Comparison of ENCODE assay signal across 16 cellular contexts in the genomic region with DNA sequence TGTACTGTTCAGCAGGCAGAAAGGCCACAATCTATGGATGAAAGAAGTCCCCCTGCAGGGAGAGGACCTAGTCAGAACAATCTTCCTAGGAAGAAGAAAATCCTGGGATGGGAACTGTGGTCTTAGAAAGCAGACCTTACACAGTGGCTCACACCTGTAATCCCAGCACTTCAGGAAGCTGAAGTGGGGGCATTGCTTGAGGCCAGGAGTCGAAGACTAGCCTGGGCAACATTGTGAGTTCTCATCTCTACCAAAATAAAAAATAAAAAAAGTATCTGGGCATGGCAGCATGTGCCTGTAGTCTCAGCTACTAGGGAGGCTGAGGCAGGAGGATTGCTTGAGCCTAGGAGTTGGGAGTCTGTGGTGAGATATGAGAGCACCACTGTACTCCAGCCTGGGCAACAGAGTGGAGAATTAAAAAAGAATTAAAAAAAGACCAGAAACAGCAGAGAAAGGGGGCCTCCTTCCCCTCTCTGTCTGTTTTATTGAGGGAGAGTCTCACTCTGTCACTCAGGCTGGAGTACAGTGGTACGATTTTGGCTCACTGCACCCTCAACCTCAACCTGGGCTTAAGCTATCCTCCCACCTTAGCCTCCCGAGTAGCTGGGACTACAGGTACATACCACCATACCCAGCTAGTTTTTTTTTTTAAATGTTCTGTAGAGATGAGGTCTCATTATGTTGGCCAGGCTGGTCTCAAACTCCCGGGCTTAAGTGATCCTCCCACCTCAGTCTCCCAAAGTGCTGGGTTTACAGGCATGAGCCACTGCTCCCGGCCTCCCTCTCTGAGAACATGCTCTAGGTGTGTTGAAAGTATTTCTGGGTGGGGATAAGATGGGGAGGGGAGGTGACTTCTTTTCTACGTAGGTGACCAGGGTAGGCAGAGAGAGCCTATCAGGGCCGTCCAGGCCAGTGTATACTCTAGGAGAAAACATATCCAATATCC. TPM values are rescaled to one million over a fixed set of nuclear protein-coding genes. Genes with fewer than 3 reads are reported as not detected.
DNase-seq lines count a peak whose midpoint lies in the region; ATAC-seq, FAIRE-seq and TF ChIP-seq lines count a peak whose summit lies in the region.
"Had no signal": no experiment of that assay in that cellular context is flagged by ENCODE, and none has a peak within 500 bp of the region (broad histone marks: within the 10 kb centered on the region; RNA-seq: fewer than 3 reads in every experiment).

No MANE protein-coding gene starts in this region.

- CTCF ChIA-PET in activated CD8-positive, alpha-beta memory T cell treated with anti-CD3 and anti-CD28 coated beads, Interleukin-2, amount 10 ng/mL, durations not matched to agents 7 days and 5 days (lab: Charles Lee): no interaction called here
- CTCF ChIA-PET in GM12878 (lab: Yijun Ruan, JAX): interaction anchor here (1.0 to 4.4 kb wide), 3 partner anchors 8 to 15 kb away, joined by 3 to 12 read pairs (median 7); a partner anchor contains a TSS

- TF ChIP-seq EP300 in GM12878 (IDR thresholded peaks at IDR 0.05; ENCODE audit: borderline replicate concordance in 1 of 2, control insufficient read depth in 1 of 2, low read depth in 2 of 2, low read length in 2 of 2): no peak

- H3K27me3 ChIP-seq in GM12878 (replicated peaks in 1 of 2; ENCODE audit: control insufficient read depth in 2 of 2, insufficient read depth in 2 of 2, low read length in 1 of 2) (peaks cover 0 to 1% of the 10 kb centered on the region in 2 experiments; a peak in 2 of 4 replicates), tibial artery (no peaks in the 10 kb centered on the region)

- H3K36me3 ChIP-seq in GM12878 (ENCODE audit: control insufficient read depth in 2 of 2, insufficient read depth in 2 of 2, low read length in 1 of 2): no peaks in the 10 kb centered on the region
- peaks cover 3 to 4% (median 3%) of the 10 kb centered on the region in 3 donors for H3K36me3 ChIP-seq in tibial artery

- peaks cover 1% of the 10 kb centered on the region for H3K36me3 Mint-ChIP-seq in activated CD8-positive, alpha-beta memory T cell treated with anti-CD3 and anti-CD28 coated beads, Interleukin-2, amount 10 ng/mL, durations not matched to agents 7 days and 5 days

- FAIRE-seq in GM12878 (lab: Jason Lieb, UNC): peak; percentile 35

- in situ Hi-C loops in GM12878 (cut with MboI): no loop called here

- intact Hi-C loops in GM12878 (cut with micrococcal nuclease; ENCODE audit: unreplicated experiment): no loop called here
- intact Hi-C loops in tibial artery (cut with DNase I; ENCODE audit: low total_unique reads): loop anchor here (5.0 kb wide), 1 partner anchor 163 kb away; no protein-coding TSS in a partner anchor

- POLR2A ChIA-PET in GM12878 (lab: Charles Lee): no interaction called here

- H3K9me3 ChIP-seq in GM12878 (replicated peaks; ENCODE audit: control insufficient read depth, insufficient read depth, low read length) (no peaks in the 10 kb centered on the region), tibial artery (no peaks in the 10 kb centered on the region)

- no peak overlapping the region for H3K9ac ChIP-seq in GM12878 (ENCODE audit: control insufficient read depth, insufficient read depth, low read length)

- no peak overlapping the region for H2AFZ ChIP-seq in GM12878 (ENCODE audit: control insufficient read depth, low read depth, low read length)
- H2AFZ ChIP-seq: GM23338, PC-9 had no signal

- no peak for TF ChIP-seq POLR2A in GM12878 (IDR thresholded peaks at IDR 0.05; ENCODE audit: low read depth, low read length)

- no peak overlapping the region for H3K27ac ChIP-seq in GM12878 (ENCODE audit: control insufficient read depth, insufficient read depth)
- peak overlapping the region; percentile 43 to 98 for H3K27ac ChIP-seq in tibial artery
- H3K27ac ChIP-seq: PC-9 had no signal

- no peak for ATAC-seq in activated CD8-positive, alpha-beta memory T cell treated with anti-CD3 and anti-CD28 coated beads, Interleukin-2, amount 10 ng/mL, durations not matched to agents 7 days and 5 days
- no peak for ATAC-seq in GM12878
- ATAC-seq in HG03442 (IDR thresholded peaks at IDR 0.05; ENCODE audit: unreplicated experiment): no peak
- ATAC-seq in GM18909 (IDR thresholded peaks at IDR 0.05; ENCODE audit: poor library complexity, unreplicated experiment): no peak
- ATAC-seq: GM23338, HCT116 had no signal

- SMC1A ChIA-PET in GM12878 (lab: Charles Lee; ENCODE audit: uncharacterized antibody, unreplicated experiment): interaction anchor here (1.0 kb wide), 1 partner anchor 15 kb away, joined by 4 read pairs; no protein-coding TSS in a partner anchor

- H3K4me1 Mint-ChIP-seq in activated CD8-positive, alpha-beta memory T cell treated with anti-CD3 and anti-CD28 coated beads, Interleukin-2, amount 10 ng/mL, durations not matched to agents 7 days and 5 days: peaks cover 11% of the 10 kb centered on the region

- peak; percentile 35 for DNase-seq in activated CD8-positive, alpha-beta memory T cell treated with anti-CD3 and anti-CD28 coated beads, Interleukin-2, amount 50 U/mL, for 48 hours
- no peak for DNase-seq in activated CD8-positive, alpha-beta memory T cell treated with anti-CD3 and anti-CD28 coated beads, Interleukin-2, amount 10 ng/mL, durations not matched to agents 7 days and 5 days
- DNase-seq in GM12878 (ENCODE audit: low read depth, low spot score) (no peak), mesenteric fat pad (ENCODE audit: low spot score) (peak; percentile 35), tibial artery (peak; percentile 18 to 38), nucleus accumbens (lab: John Stamatoyannopoulos, UW) (no peak)
- DNase-seq: DMS79 treated with DMSO at 0.1 percent for 48 hours, KG1, NCI-H1417 treated with DMSO at 0.1 percent for 48 hours, NCI-H1930, NCI-H2171, PC-9 had no signal

- no TSS peak for BruUV-seq in GM12878 (replicated peaks; lab: Mats Ljungman, UMichigan)

- no peaks in the 10 kb centered on the region for H3K4me1 ChIP-seq in GM12878 (ENCODE audit: control insufficient read depth, insufficient read depth, low read length)
- peaks cover 0 to 48% (median 22%) of the 10 kb centered on the region in 4 donors for H3K4me1 ChIP-seq in tibial artery

- H3K27me3 Mint-ChIP-seq in activated CD8-positive, alpha-beta memory T cell treated with anti-CD3 and anti-CD28 coated beads, Interleukin-2, amount 10 ng/mL, durations not matched to agents 7 days and 5 days: peaks cover 26% of the 10 kb centered on the region

- no peak for TF ChIP-seq CTCF in GM12878 (IDR thresholded peaks at IDR 0.05 in 2 of 3, conservative IDR thresholded peaks at IDR 0.05 in 1 of 3; ENCODE audit: control insufficient read depth in 2 of 3, extremely low read depth in 1 of 3, insufficient read depth in 1 of 3, low read depth in 3 of 3, low read length in 3 of 3)
- no peak for TF ChIP-seq CTCF in tibial artery (IDR thresholded peaks at IDR 0.05)

- no peak for TF ChIP-seq RAD21 in GM12878 (IDR thresholded peaks at IDR 0.05; ENCODE audit: insufficient read depth, low read depth, low read length)

- H4K20me1 ChIP-seq in GM12878 (ENCODE audit: control insufficient read depth, insufficient read depth): no peaks in the 10 kb centered on the region

- H3K4me2 ChIP-seq in GM12878 (ENCODE audit: control insufficient read depth, insufficient read depth): no peak overlapping the region
- H3K4me2 ChIP-seq: GM23338, PC-9 had no signal

- no peaks in the 10 kb centered on the region for H3K9me3 Mint-ChIP-seq in activated CD8-positive, alpha-beta memory T cell treated with anti-CD3 and anti-CD28 coated beads, Interleukin-2, amount 10 ng/mL, durations not matched to agents 7 days and 5 days (ENCODE audit: low read depth)
- H3K9me3 Mint-ChIP-seq: GM23338 had no signal

- RAD21 ChIA-PET in GM12878 (lab: Charles Lee; ENCODE audit: unreplicated experiment): interaction anchor here (1.5 kb wide), 1 partner anchor 7 kb away, joined by 3 read pairs; a partner anchor contains a TSS

- H3K4me3 Mint-ChIP-seq in activated CD8-positive, alpha-beta memory T cell treated with anti-CD3 and anti-CD28 coated beads, Interleukin-2, amount 10 ng/mL, durations not matched to agents 7 days and 5 days: no peak overlapping the region
- H3K4me3 Mint-ChIP-seq: GM23338 had no signal

- H3K79me2 ChIP-seq in GM12878 (ENCODE audit: control insufficient read depth, insufficient read depth, low read length): no peaks in the 10 kb centered on the region

- WGBS in GM12878 (ENCODE audit: insufficient coverage, insufficient replicate concordance, low lambda C conversion rate, missing lambda C conversion rate): 0% methylated on average over 7 of the region's 7 CpGs

- H3K27ac Mint-ChIP-seq in activated CD8-positive, alpha-beta memory T cell treated with anti-CD3 and anti-CD28 coated beads, Interleukin-2, amount 10 ng/mL, durations not matched to agents 7 days and 5 days: no peak overlapping the region
- H3K27ac Mint-ChIP-seq: GM23338 had no signal

- H3K4me3 ChIP-seq in GM12878 (no peak overlapping the region), tibial artery (no peak overlapping the region)
- H3K4me3 ChIP-seq: GM23338, PC-9 had no signal

RNA-seq across cellular contexts. Expression of a gene that starts 7.4 kb away (rescaled TPM):
- 10 to 100 TPM in 1 of 2 experiments, 1 to 10 TPM in 1; 9.1 to 36.4 TPM for total RNA-seq in activated CD8-positive, alpha-beta memory T cell treated with anti-CD3 and anti-CD28 coated beads, Interleukin-2, amount 10 ng/mL, durations not matched to agents 7 days and 5 days
- total RNA-seq in GM12878 (2013; cell fraction: nucleolus; rRNA removed): 10.4 and 10.5 TPM in 2 replicates
- total RNA-seq in GM12878 (2014; rRNA removed) (4.1 and 4.8 TPM in 2 replicates), GM12878 (2014; rRNA removed; fragmentation: Illumina TruSeq; extraction: Trizol) (1.0 and 1.2 TPM in 2 replicates), GM12878 (2021) (4.0 and 4.5 TPM in 2 replicates), mesenteric fat pad (677 TPM)
- polyA plus RNA-seq in GM12878 (2011; ENCODE audit: low read depth): 3.6 TPM
- polyA plus RNA-seq in GM12878 (2011; rRNA removed) (1.1 and 1.8 TPM in 2 replicates), GM12878 (2014; fragmentation: Illumina TruSeq; extraction: Trizol) (0.73 and 1.2 TPM in 2 replicates), GM12878 (2014; fragmentation: Nextera tagmentation; extraction: Ambion mirVana) (under 1 TPM; 0.03 to 0.35 TPM), GM12878 (2014; rRNA removed) (2.8 and 3.0 TPM in 2 replicates), GM12878 (2016; fragmentation: Nextera tagmentation; extraction: Ambion mirVana) (under 1 TPM; 0.45 to 0.87 TPM)
- 1.2 and 1.7 TPM in 2 replicates for polyA plus RNA-seq in GM12878 (2011; cell fraction: cytosol; rRNA removed)
- 2.7 and 2.9 TPM in 2 replicates for polyA plus RNA-seq in GM12878 (2011; cell fraction: nucleus; rRNA removed)
- polyA plus RNA-seq in GM12878 (2012): 5.2 and 5.6 TPM in 2 replicates
- polyA minus RNA-seq in GM12878 (2011; rRNA and poly(A)+ RNA removed): 0.44 and 1.1 TPM in 2 replicates
- polyA minus RNA-seq in GM12878 (2011; cell fraction: cytosol; rRNA and poly(A)+ RNA removed): 7.8 and 8.4 TPM in 2 replicates
- polyA minus RNA-seq in GM12878 (2011; cell fraction: nucleus; rRNA and poly(A)+ RNA removed): 5.2 and 8.0 TPM in 2 replicates

Comparison
In these comparisons a context has a peak if more than half of its experiments do, and no peak if none do; other contexts are left out.
1. DNase-seq: peak in activated CD8-positive, alpha-beta memory T cell treated with anti-CD3 and anti-CD28 coated beads, Interleukin-2, amount 50 U/mL, for 48 hours (single experiment), mesenteric fat pad (single experiment) and tibial artery (2 of 2); none in activated CD8-positive, alpha-beta memory T cell treated with anti-CD3 and anti-CD28 coated beads, Interleukin-2, amount 10 ng/mL, durations not matched to agents 7 days and 5 days (single experiment), GM12878 (single experiment) and nucleus accumbens (0 of 56).
2. RNA of a gene that starts 7.4 kb away (total RNA-seq): 677 TPM in mesenteric fat pad (single experiment); 9.1 to 36.4 TPM in activated CD8-positive, alpha-beta memory T cell treated with anti-CD3 and anti-CD28 coated beads, Interleukin-2, amount 10 ng/mL, durations not matched to agents 7 days and 5 days and 1.0 to 10.5 TPM in GM12878; every median in the first group is over 10 times any median in the second.